In genomic region chr11:105466582-105467228, GRCh38 we compare ENCODE assay signal across 17 cellular contexts.
DNase-seq lines count a peak whose midpoint lies in the region; ATAC-seq and TF ChIP-seq lines count a peak whose summit lies in the region.
"Had no signal": no experiment of that assay in that cellular context is flagged by ENCODE, and none has a peak within 500 bp of the region (broad histone marks: within the 10 kb centered on the region; RNA-seq: fewer than 3 reads in every experiment).

No MANE protein-coding gene starts in this region.

- H3K27ac Mint-ChIP-seq in activated CD8-positive, alpha-beta T cell treated with anti-CD3 and anti-CD28 coated beads for 36 hours, result no peak overlapping the region
- H3K27ac Mint-ChIP-seq: activated naive CD8-positive, alpha-beta T cell; CD8-positive, alpha-beta memory T cell; IgD-negative memory B cell had no signal

- intact Hi-C loops in left ventricle myocardium inferior (cut with micrococcal nuclease), result no loop called here
- intact Hi-C loops in activated CD8-positive, alpha-beta T cell treated with anti-CD3 and anti-CD28 coated beads for 36 hours (cut with micrococcal nuclease), result no loop called here

- no peaks in the 10 kb centered on the region for H3K36me3 Mint-ChIP-seq in activated CD8-positive, alpha-beta T cell treated with anti-CD3 and anti-CD28 coated beads for 36 hours (ENCODE audit: low read depth)
- H3K36me3 Mint-ChIP-seq: activated naive CD8-positive, alpha-beta T cell; CD8-positive, alpha-beta memory T cell; IgD-negative memory B cell had no signal

- H3K4me1 Mint-ChIP-seq in activated CD8-positive, alpha-beta T cell treated with anti-CD3 and anti-CD28 coated beads for 36 hours (ENCODE audit: low read depth), result no peaks in the 10 kb centered on the region
- H3K4me1 Mint-ChIP-seq: CD8-positive, alpha-beta memory T cell; IgD-negative memory B cell had no signal

- no peak overlapping the region for H3K27ac ChIP-seq in left ventricle myocardium inferior (replicated peaks)
- H3K27ac ChIP-seq: ovary had no signal

- POLR2A ChIA-PET in activated CD8-positive, alpha-beta T cell treated with anti-CD3 and anti-CD28 coated beads for 36 hours (lab: Charles Lee), result no interaction called here

- peak; percentile 21 for DNase-seq in Daoy (ENCODE audit: low read depth)
- DNase-seq in LHCN-M2 (ENCODE audit: low read depth), result peak; percentile 18
- peak; percentile 61 to 74 for DNase-seq in cardiac fibroblast (ENCODE audit: low read depth in 2 of 2)
- peak; percentile 58 for DNase-seq in kidney tubule cell (ENCODE audit: low spot score)
- no peak for DNase-seq in left ventricle myocardium inferior
- DNase-seq in DMS79 treated with DMSO at 0.1 percent for 48 hours (lab: John Stamatoyannopoulos, UW), result no peak
- no peak for DNase-seq in stimulated activated CD4-positive, alpha-beta T cell treated with anti-CD3 and anti-CD28 coated beads, Interleukin-4, amount 100 ng/mL, for 4 hours
- DNase-seq in activated CD8-positive, alpha-beta T cell treated with anti-CD3 and anti-CD28 coated beads for 36 hours, result no peak
- DNase-seq: CD8-positive, alpha-beta memory T cell; GOT3; left ventricle myocardium superior; NCI-H2171; ovary; stimulated activated CD4-positive, alpha-beta T cell treated with anti-CD3 and anti-CD28 coated beads, Interleukin-2, amount 100 ng/mL, for 48 hours; stimulated activated naive CD4-positive, alpha-beta T cell treated with Interleukin-2 at 50 U/mL for 16 hours had no signal

- no peaks in the 10 kb centered on the region for H3K9me3 ChIP-seq in left ventricle myocardium inferior (replicated peaks)
- H3K9me3 ChIP-seq: ovary had no signal

- H3K4me3 ChIP-seq in cardiac fibroblast (replicated peaks in 1 of 2; ENCODE audit: low read depth in 2 of 2, low read length in 2 of 2), result no peak overlapping the region
- H3K4me3 ChIP-seq in left ventricle myocardium inferior, result no peak overlapping the region
- H3K4me3 ChIP-seq: ovary had no signal

- H3K36me3 ChIP-seq in left ventricle myocardium inferior, result no peaks in the 10 kb centered on the region
- H3K36me3 ChIP-seq: ovary had no signal

- H3K27me3 Mint-ChIP-seq in activated CD8-positive, alpha-beta T cell treated with anti-CD3 and anti-CD28 coated beads for 36 hours, result no peaks in the 10 kb centered on the region
- H3K27me3 Mint-ChIP-seq: activated naive CD8-positive, alpha-beta T cell; CD8-positive, alpha-beta memory T cell had no signal

- no peaks in the 10 kb centered on the region for H3K4me1 ChIP-seq in left ventricle myocardium inferior

- ATAC-seq in activated CD8-positive, alpha-beta T cell treated with anti-CD3 and anti-CD28 coated beads for 36 hours, result no peak
- ATAC-seq: left ventricle myocardium superior had no signal

- no peaks in the 10 kb centered on the region for H3K27me3 ChIP-seq in left ventricle myocardium inferior (ENCODE audit: low read depth)
- H3K27me3 ChIP-seq: ovary had no signal

- no peak overlapping the region for H3K4me3 Mint-ChIP-seq in activated CD8-positive, alpha-beta T cell treated with anti-CD3 and anti-CD28 coated beads for 36 hours
- H3K4me3 Mint-ChIP-seq: activated naive CD8-positive, alpha-beta T cell; CD8-positive, alpha-beta memory T cell; IgD-negative memory B cell had no signal

- CTCF ChIA-PET in activated CD8-positive, alpha-beta T cell treated with anti-CD3 and anti-CD28 coated beads for 36 hours (lab: Charles Lee), result no interaction called here

- peaks cover 1% of the 10 kb centered on the region for H3K9me3 Mint-ChIP-seq in activated CD8-positive, alpha-beta T cell treated with anti-CD3 and anti-CD28 coated beads for 36 hours
- H3K9me3 Mint-ChIP-seq: IgD-negative memory B cell had no signal

- TF ChIP-seq CTCF in cardiac fibroblast (IDR thresholded peaks at IDR 0.05; ENCODE audit: low read depth, low read length) (no peak), left ventricle myocardium inferior (IDR thresholded peaks at IDR 0.05; ENCODE audit: borderline replicate concordance) (no peak)
- no peak for TF ChIP-seq CTCF in activated CD8-positive, alpha-beta T cell treated with anti-CD3 and anti-CD28 coated beads for 36 hours (IDR thresholded peaks at IDR 0.05)

Comparison
In these comparisons a context has a peak if more than half of its experiments do, and no peak if none do; other contexts are left out.
1. DNase-seq: peak in Daoy (single experiment), LHCN-M2 (single experiment), cardiac fibroblast (2 of 2) and kidney tubule cell (single experiment); none in left ventricle myocardium inferior (single experiment), DMS79 treated with DMSO at 0.1 percent for 48 hours (single experiment), stimulated activated CD4-positive, alpha-beta T cell treated with anti-CD3 and anti-CD28 coated beads, Interleukin-4, amount 100 ng/mL, for 4 hours (0 of 2) and activated CD8-positive, alpha-beta T cell treated with anti-CD3 and anti-CD28 coated beads for 36 hours (single experiment).